Comparison of ENCODE assay signal across 8 cellular contexts in genomic region chr20:41173161-41173721, GRCh38. TPM values are rescaled to one million over a fixed set of nuclear protein-coding genes. Genes with fewer than 3 reads are reported as not detected.
DNase-seq lines count a peak whose midpoint lies in the region; ATAC-seq and TF ChIP-seq lines count a peak whose summit lies in the region.

No MANE protein-coding gene starts in this region.

- no peak overlapping the region for H3K27ac ChIP-seq in CD4-positive, alpha-beta memory T cell (ENCODE audit: low read depth, low read length)
- no peak overlapping the region for H3K27ac ChIP-seq in effector memory CD4-positive, alpha-beta T cell (ENCODE audit: insufficient read depth, low read length, poor library complexity, severe bottlenecking)
- no peak overlapping the region for H3K27ac ChIP-seq in mesendoderm (ENCODE audit: low read depth, low read length)

- H3K4me3 ChIP-seq in CD4-positive, alpha-beta memory T cell (ENCODE audit: low read length in 2 of 2): no peak overlapping the region
- H3K4me3 ChIP-seq in effector memory CD4-positive, alpha-beta T cell (ENCODE audit: insufficient read depth, low read depth, low read length, poor library complexity, severe bottlenecking): no peak overlapping the region
- H3K4me3 ChIP-seq in mesendoderm (ENCODE audit: low read length): no peak overlapping the region

- no peak overlapping the region for H2BK15ac ChIP-seq in mesendoderm (replicated peaks; ENCODE audit: low read depth)

- no peaks in the 10 kb centered on the region for H3K27me3 Mint-ChIP-seq in CD4-positive, alpha-beta memory T cell

- H3K9ac ChIP-seq in mesendoderm (ENCODE audit: low read length): no peak overlapping the region

- no CpG with 5 or more reads among the region's 9 CpGs for WGBS in mesendoderm (ENCODE audit: extremely low coverage, insufficient coverage, low lambda C conversion rate)

- H3K4ac ChIP-seq in mesendoderm (ENCODE audit: low read depth, low read length): no peak overlapping the region

- H3K4me1 ChIP-seq in CD4-positive, alpha-beta memory T cell (ENCODE audit: insufficient read depth, low read length): no peaks in the 10 kb centered on the region
- H3K4me1 ChIP-seq in effector memory CD4-positive, alpha-beta T cell (ENCODE audit: control insufficient read depth, insufficient read depth, low read length, poor library complexity, severe bottlenecking): no peaks in the 10 kb centered on the region
- no peaks in the 10 kb centered on the region for H3K4me1 ChIP-seq in mesendoderm (ENCODE audit: control insufficient read depth, low read depth, low read length)

- H3K9me3 ChIP-seq in CD4-positive, alpha-beta memory T cell (ENCODE audit: control insufficient read depth in 1 of 2, low read length in 2 of 2): no peaks in the 10 kb centered on the region
- no peaks in the 10 kb centered on the region for H3K9me3 ChIP-seq in effector memory CD4-positive, alpha-beta T cell (ENCODE audit: control insufficient read depth, low read length)

- no peak for ATAC-seq in HG03108 (IDR thresholded peaks at IDR 0.05; ENCODE audit: unreplicated experiment)

- peaks cover 78% of the 10 kb centered on the region for H3K36me3 ChIP-seq in CD4-positive, alpha-beta memory T cell (ENCODE audit: insufficient read depth, low read length)
- peaks cover 80% of the 10 kb centered on the region for H3K36me3 ChIP-seq in effector memory CD4-positive, alpha-beta T cell (ENCODE audit: control insufficient read depth, insufficient read depth, low read length)
- H3K36me3 ChIP-seq in mesendoderm (ENCODE audit: control insufficient read depth, insufficient read depth, low read length): peaks cover 53% of the 10 kb centered on the region

- intact Hi-C loops in CD4-positive, alpha-beta memory T cell (cut with micrococcal nuclease): loop anchor here (1.0 kb wide), 3 partner anchors 38 to 167 kb away; partner anchors contain the start of gene LPIN3

- peaks cover 0 to 29% (median 13%) of the 10 kb centered on the region in 4 donors for H3K4me1 Mint-ChIP-seq in CD4-positive, alpha-beta memory T cell

- no peak overlapping the region for H4K5ac ChIP-seq in mesendoderm (ENCODE audit: low read length)

- no peak overlapping the region for H3K4me3 Mint-ChIP-seq in CD4-positive, alpha-beta memory T cell

- H3K27me3 ChIP-seq in CD4-positive, alpha-beta memory T cell (ENCODE audit: insufficient read depth, low read length): no peaks in the 10 kb centered on the region
- no peaks in the 10 kb centered on the region for H3K27me3 ChIP-seq in effector memory CD4-positive, alpha-beta T cell (replicated peaks; ENCODE audit: control insufficient read depth, insufficient read depth, low read length, poor library complexity, severe bottlenecking)
- H3K27me3 ChIP-seq in mesendoderm (ENCODE audit: insufficient read depth, low read length, poor library complexity): no peaks in the 10 kb centered on the region

- H3K79me2 ChIP-seq in mesendoderm (ENCODE audit: control insufficient read depth, insufficient read depth, low read length): no peaks in the 10 kb centered on the region

- H3K27ac Mint-ChIP-seq in CD4-positive, alpha-beta memory T cell: peak overlapping the region in 6 of 7 donors; percentile 8 to 82 (median 56)

- no peak overlapping the region for H3K23ac ChIP-seq in mesendoderm (ENCODE audit: low read length)

- no peak overlapping the region for H2AK5ac ChIP-seq in mesendoderm (ENCODE audit: low read length)

- CTCF ChIA-PET in CD4-positive, alpha-beta memory T cell (lab: Charles Lee; ENCODE audit: partially characterized antibody): interaction anchor here (0.6 to 3.9 kb wide), 37 partner anchors 8 to 238 kb away, joined by 3 to 69 read pairs (median 5); partner anchors contain the start of genes LPIN3 and PLCG1
- CTCF ChIA-PET in HEK293T (lab: Yijun Ruan, JAX): interaction anchor here (0.6 to 2.5 kb wide), 17 partner anchors 9 to 183 kb away, joined by 3 to 23 read pairs (median 4); partner anchors contain the start of genes LPIN3 and ZHX3

- peak; percentile 50 to 61 (median 54) for DNase-seq in CD4-positive, alpha-beta memory T cell
- DNase-seq in HEK293T (ENCODE audit: extremely low spot score) (peak; percentile 83), NCI-H69 (lab: John Stamatoyannopoulos, UW) (peak; percentile 63), mesendoderm (peak; percentile 73)
- DNase-seq in activated CD8-positive, alpha-beta memory T cell treated with anti-CD3 and anti-CD28 coated beads for 1 hour (ENCODE audit: extremely low read depth in 1 of 2, low read depth in 1 of 2): peak; percentile 31 to 52
- DNase-seq in effector memory CD4-positive, alpha-beta T cell: peak; percentile 32 to 38 (median 35)
- DNase-seq in stimulated activated CD8-positive, alpha-beta memory T cell treated with anti-CD3 and anti-CD28 coated beads, Interleukin-15, amount 100 ng/mL, for 1 hour (ENCODE audit: low read depth): peak; percentile 56

- H3K9me3 Mint-ChIP-seq in CD4-positive, alpha-beta memory T cell: no peaks in the 10 kb centered on the region

- no peak overlapping the region for H3K4me2 ChIP-seq in mesendoderm (ENCODE audit: low read length)

- H3K56ac ChIP-seq in mesendoderm (ENCODE audit: low read length): no peak overlapping the region

- no peak overlapping the region for H4K8ac ChIP-seq in mesendoderm (ENCODE audit: low read depth, low read length)

- H2BK5ac ChIP-seq in mesendoderm (ENCODE audit: low read length): no peak overlapping the region

- no peak overlapping the region for H3K18ac ChIP-seq in mesendoderm (ENCODE audit: low read length)

- no peak overlapping the region for H2BK120ac ChIP-seq in mesendoderm (ENCODE audit: low read depth, low read length)

- POLR2A ChIA-PET in CD4-positive, alpha-beta memory T cell (lab: Charles Lee; ENCODE audit: partially characterized antibody): interaction anchor here (1.4 to 8.8 kb wide), 4 partner anchors 15 to 38 kb away, joined by 4 to 70 read pairs (median 14); partner anchors contain the start of gene PLCG1
- POLR2A ChIA-PET in HEK293T (lab: Yijun Ruan, JAX): interaction anchor here (0.6 kb wide), 1 partner anchor 156 kb away, joined by 3 read pairs; no protein-coding TSS in a partner anchor

- peaks cover 3% of the 10 kb centered on the region for H3K79me1 ChIP-seq in mesendoderm (ENCODE audit: low read length)

- H3K36me3 Mint-ChIP-seq in CD4-positive, alpha-beta memory T cell: peaks cover 37 to 86% of the 10 kb centered on the region in 2 donors

TF ChIP-seq in HEK293T, 16 proteins besides CTCF, POLR2A, EP300 and RAD21:
- no peak for TF ChIP-seq FOXA1 (IDR thresholded peaks at IDR 0.05)
- TF ChIP-seq, protein P1, sequence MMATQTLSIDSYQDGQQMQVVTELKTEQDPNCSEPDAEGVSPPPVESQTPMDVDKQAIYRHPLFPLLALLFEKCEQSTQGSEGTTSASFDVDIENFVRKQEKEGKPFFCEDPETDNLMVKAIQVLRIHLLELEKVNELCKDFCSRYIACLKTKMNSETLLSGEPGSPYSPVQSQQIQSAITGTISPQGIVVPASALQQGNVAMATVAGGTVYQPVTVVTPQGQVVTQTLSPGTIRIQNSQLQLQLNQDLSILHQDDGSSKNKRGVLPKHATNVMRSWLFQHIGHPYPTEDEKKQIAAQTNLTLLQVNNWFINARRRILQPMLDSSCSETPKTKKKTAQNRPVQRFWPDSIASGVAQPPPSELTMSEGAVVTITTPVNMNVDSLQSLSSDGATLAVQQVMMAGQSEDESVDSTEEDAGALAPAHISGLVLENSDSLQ (IDR thresholded peaks at IDR 0.05): no peak

RNA-seq across cellular contexts. Expression of gene PLCG1, which starts 35.9 kb away (rescaled TPM):
- 100 to 1,000 TPM; 319 to 320 TPM for total RNA-seq in CD4-positive, alpha-beta memory T cell
- 10 to 100 TPM; 22.8 to 68.7 TPM for polyA plus RNA-seq in CD4-positive, alpha-beta memory T cell
- 62.4 TPM for polyA plus RNA-seq in mesendoderm (2013, experiment 1 of 2)
- 60.0 TPM for polyA plus RNA-seq in mesendoderm (2013, experiment 2 of 2)
